Comparison of ENCODE assay signal across 19 cellular contexts in genomic region chr9:86047361-86047760, GRCh38. TPM values are rescaled to one million over a fixed set of nuclear protein-coding genes. Genes with fewer than 3 reads are reported as not detected.
A peak's percentile ranks its signal among the peaks of the same experiment; 100 is the strongest.
DNase-seq lines count a peak whose midpoint lies in the region; ATAC-seq and TF ChIP-seq lines count a peak whose summit lies in the region.
"Had no signal": no experiment of that assay in that cellular context is flagged by ENCODE, and none has a peak within 500 bp of the region (broad histone marks: within the 10 kb centered on the region; RNA-seq: fewer than 3 reads in every experiment).

No MANE protein-coding gene starts in this region.

- no peak for TF ChIP-seq POLR2A in sigmoid colon (IDR thresholded peaks at IDR 0.05)

- H3K36me3 ChIP-seq in ectodermal cell (ENCODE audit: control insufficient read depth, insufficient read depth, low read length) (no peaks in the 10 kb centered on the region), neuronal stem cell (replicated peaks in 1 of 2; ENCODE audit: control insufficient read depth in 2 of 2, insufficient read depth in 2 of 2, low read length in 2 of 2) (peaks cover 9 to 56% of the 10 kb centered on the region in 2 donors), smooth muscle cell (ENCODE audit: low read depth) (no peaks in the 10 kb centered on the region), sigmoid colon (no peaks in the 10 kb centered on the region)

- H3T11ph ChIP-seq in H9 (ENCODE audit: low read length), result no peak overlapping the region

- no peak overlapping the region for H2BK5ac ChIP-seq in H9 (ENCODE audit: insufficient read length, low read length)
- H2BK5ac ChIP-seq in neuronal stem cell (ENCODE audit: low read length), result peak overlapping the region; percentile 26

- H3K27ac ChIP-seq in H9 (ENCODE audit: insufficient read length, low read depth, low read length) (no peak overlapping the region), VCaP (peak overlapping the region; percentile 99), ectodermal cell (ENCODE audit: insufficient read depth, low read depth, low read length, poor library complexity, severe bottlenecking) (peak overlapping the region; percentile 16), neuronal stem cell (replicated peaks; ENCODE audit: low read length) (no peak overlapping the region), smooth muscle cell (ENCODE audit: low read depth) (no peak overlapping the region), sigmoid colon (no peak overlapping the region)
- H3K27ac ChIP-seq: A549, HL-60 had no signal

- no peaks in the 10 kb centered on the region for H3K79me1 ChIP-seq in H9 (ENCODE audit: insufficient read depth, low read depth, low read length, poor library complexity, severe bottlenecking)
- H3K79me1 ChIP-seq in neuronal stem cell (ENCODE audit: low read depth, low read length), result peaks cover 3% of the 10 kb centered on the region

- H2BK15ac ChIP-seq in H9 (ENCODE audit: low read depth, low read length), result no peak overlapping the region
- no peak overlapping the region for H2BK15ac ChIP-seq in neuronal stem cell (ENCODE audit: low read length)

- H3K36me3 Mint-ChIP-seq in H9 (ENCODE audit: insufficient read depth in 1 of 3, low read depth in 3 of 3), result peaks cover 0 to 6% (median 0%) of the 10 kb centered on the region in 3 experiments; a peak in 3 of 7 replicates
- H3K36me3 Mint-ChIP-seq: CD4-positive, alpha-beta memory T cell had no signal

- H4K20me1 ChIP-seq in H9 (ENCODE audit: control insufficient read depth, insufficient read depth, insufficient read length) (no peaks in the 10 kb centered on the region), smooth muscle cell (ENCODE audit: low read depth) (no peaks in the 10 kb centered on the region)

- H2BK120ac ChIP-seq in H9 (ENCODE audit: low read depth, low read length, poor library complexity, severe bottlenecking) (no peak overlapping the region), neuronal stem cell (ENCODE audit: low read depth, low read length) (no peak overlapping the region)

- H3K4ac ChIP-seq in H9 (ENCODE audit: low read depth, low read length) (no peak overlapping the region), neuronal stem cell (ENCODE audit: low read length) (no peak overlapping the region)

- H3K79me2 ChIP-seq in H9 (ENCODE audit: insufficient read depth, low read length) (no peaks in the 10 kb centered on the region), smooth muscle cell (ENCODE audit: low read depth) (no peaks in the 10 kb centered on the region)

- no peak overlapping the region for H3K27ac Mint-ChIP-seq in H9
- H3K27ac Mint-ChIP-seq: CD14-positive monocyte had no signal

- no peaks in the 10 kb centered on the region for H3K9me3 Mint-ChIP-seq in H9
- H3K9me3 Mint-ChIP-seq: CD14-positive monocyte had no signal

- H2BK12ac ChIP-seq in H9 (ENCODE audit: insufficient read length, low read depth, low read length), result no peak overlapping the region
- H2BK12ac ChIP-seq in neuronal stem cell (ENCODE audit: low read length), result no peak overlapping the region

- no peak overlapping the region for H2AK5ac ChIP-seq in H9 (ENCODE audit: insufficient read length, low read length)
- no peak overlapping the region for H2AK5ac ChIP-seq in neuronal stem cell (ENCODE audit: low read depth, low read length)

- no peaks in the 10 kb centered on the region for H3K27me3 Mint-ChIP-seq in H9 (ENCODE audit: low read depth)

- H3K4me2 ChIP-seq in H9 (ENCODE audit: insufficient read depth, insufficient read length, low read length) (no peak overlapping the region), neuronal stem cell (ENCODE audit: insufficient read depth, low read length, poor library complexity, severe bottlenecking) (no peak overlapping the region), smooth muscle cell (no peak overlapping the region)
- H3K4me2 ChIP-seq: A549 had no signal

- no peaks in the 10 kb centered on the region for H3K4me1 Mint-ChIP-seq in H9
- H3K4me1 Mint-ChIP-seq: CD14-positive monocyte; CD4-positive, alpha-beta memory T cell had no signal

- no peak overlapping the region for H3K18ac ChIP-seq in H9 (ENCODE audit: insufficient read length, low read depth, low read length)
- H3K18ac ChIP-seq in neuronal stem cell (ENCODE audit: low read length), result peak overlapping the region; percentile 65

- H3K27me3 ChIP-seq in H9 (ENCODE audit: insufficient read depth, low read length) (no peaks in the 10 kb centered on the region), ectodermal cell (ENCODE audit: control insufficient read depth, insufficient read depth, low read length, poor library complexity, severe bottlenecking) (no peaks in the 10 kb centered on the region), neuronal stem cell (ENCODE audit: control insufficient read depth in 3 of 3, insufficient read depth in 3 of 3, low read depth in 1 of 3, low read length in 3 of 3) (no peaks in the 10 kb centered on the region), smooth muscle cell (ENCODE audit: low read depth) (no peaks in the 10 kb centered on the region), sigmoid colon (no peaks in the 10 kb centered on the region)

- WGBS in H9 (ENCODE audit: extremely low coverage, insufficient read length, low lambda C conversion rate), result no CpG with 5 or more reads among the region's 13 CpGs
- WGBS in ectodermal cell, 2 experiments, result 96 to 99% methylated on average over 13 of the region's 13 CpGs
- no CpG with 5 or more reads among the region's 13 CpGs for WGBS in neuronal stem cell (ENCODE audit: extremely low coverage in 2 of 2, insufficient read length in 2 of 2, insufficient replicate concordance in 1 of 2), 2 donors
- 95% methylated on average over 13 of the region's 13 CpGs for WGBS in smooth muscle cell (ENCODE audit: low lambda C conversion rate)
- WGBS in sigmoid colon, 2 donors, result 91 to 94% methylated on average over 13 of the region's 13 CpGs

- H3K9ac ChIP-seq in H9 (ENCODE audit: extremely low read depth, insufficient read length, low read length), result no peak overlapping the region
- H3K9ac ChIP-seq in neuronal stem cell (ENCODE audit: low read depth, low read length, poor library complexity), result no peak overlapping the region
- no peak overlapping the region for H3K9ac ChIP-seq in smooth muscle cell (ENCODE audit: low read depth)

- H3K23ac ChIP-seq in H9 (ENCODE audit: insufficient read length, low read depth, low read length) (no peak overlapping the region), neuronal stem cell (ENCODE audit: low read depth, low read length, poor library complexity) (peak overlapping the region; percentile 57)

- H2AFZ ChIP-seq in H9 (ENCODE audit: low read length) (no peak overlapping the region), neuronal stem cell (ENCODE audit: low read length) (no peak overlapping the region), smooth muscle cell (ENCODE audit: low read depth) (no peak overlapping the region)

- no peak overlapping the region for H3K4me3 Mint-ChIP-seq in H9
- H3K4me3 Mint-ChIP-seq: CD4-positive, alpha-beta memory T cell had no signal

- no peak for DNase-seq in H9
- DNase-seq in neuronal stem cell (ENCODE audit: low spot score), result no peak
- DNase-seq in activated CD4-positive, alpha-beta T cell treated with anti-CD3 and anti-CD28 coated beads, Interleukin-2, amount 50 U/mL, for 4 hours, result no peak
- DNase-seq in smooth muscle cell (lab: John Stamatoyannopoulos, UW; ENCODE audit: unreplicated experiment), result no peak
- DNase-seq in sigmoid colon, result no peak
- DNase-seq: AML-193; Calu3; CD4-positive, alpha-beta memory T cell; DND-41; EL; GOT3; H7 had no signal

- no peaks in the 10 kb centered on the region for H3F3A ChIP-seq in smooth muscle cell (ENCODE audit: low read depth)

- H4K91ac ChIP-seq in H9 (ENCODE audit: insufficient read length, low read depth, low read length) (no peak overlapping the region), neuronal stem cell (ENCODE audit: low read depth, low read length, poor library complexity) (no peak overlapping the region)

- H4K8ac ChIP-seq in H9 (replicated peaks; ENCODE audit: insufficient read length, low read depth, low read length), result no peak overlapping the region
- H4K8ac ChIP-seq in neuronal stem cell (ENCODE audit: low read depth, low read length), result no peak overlapping the region

- TF ChIP-seq EP300 in sigmoid colon (IDR thresholded peaks at IDR 0.05), result no peak

- no peak overlapping the region for H2BK20ac ChIP-seq in H9 (ENCODE audit: low read depth, low read length, poor library complexity, severe bottlenecking)

- H3K4me1 ChIP-seq in H9 (ENCODE audit: insufficient read depth, low read length) (no peaks in the 10 kb centered on the region), ectodermal cell (ENCODE audit: control insufficient read depth, insufficient read depth, low read length) (no peaks in the 10 kb centered on the region), neuronal stem cell (ENCODE audit: control insufficient read depth in 2 of 2, insufficient read depth in 1 of 2, low read depth in 1 of 2, low read length in 2 of 2) (peaks cover 0 to 4% of the 10 kb centered on the region in 2 donors), smooth muscle cell (ENCODE audit: low read depth) (no peaks in the 10 kb centered on the region), sigmoid colon (no peaks in the 10 kb centered on the region)
- H3K4me1 ChIP-seq: A549 had no signal

- H3K14ac ChIP-seq in H9 (ENCODE audit: insufficient read depth, low read length), result peak overlapping the region; percentile 70; the same call in 1 of the 2 replicates
- H3K14ac ChIP-seq in neuronal stem cell (ENCODE audit: low read length), result no peak overlapping the region

- intact Hi-C loops in sigmoid colon (cut with DNase I), result no loop called here

- H4K5ac ChIP-seq in H9 (ENCODE audit: insufficient read length, low read depth, low read length), result no peak overlapping the region

- no peak overlapping the region for H3K56ac ChIP-seq in H9 (ENCODE audit: insufficient read length, low read depth, low read length)

- ATAC-seq in esophagus mucosa, result no peak
- ATAC-seq: GM12878 had no signal

- H3K4me3 ChIP-seq in ectodermal cell (ENCODE audit: insufficient read depth, low read depth, low read length), result no peak overlapping the region
- no peak overlapping the region for H3K4me3 ChIP-seq in neuronal stem cell (ENCODE audit: low read length in 2 of 2)
- no peak overlapping the region for H3K4me3 ChIP-seq in smooth muscle cell
- H3K4me3 ChIP-seq in sigmoid colon, result no peak overlapping the region
- H3K4me3 ChIP-seq: A549, GM12878 had no signal

- TF ChIP-seq CTCF in H9 (conservative IDR thresholded peaks at IDR 0.05), result no peak
- no peak; the same call in 1 of the 2 replicates for TF ChIP-seq CTCF in VCaP (conservative IDR thresholded peaks at IDR 0.05)
- no peak for TF ChIP-seq CTCF in smooth muscle cell (IDR thresholded peaks at IDR 0.05; ENCODE audit: borderline replicate concordance, insufficient read depth, poor library complexity, severe bottlenecking)
- no peak for TF ChIP-seq CTCF in sigmoid colon (IDR thresholded peaks at IDR 0.05)

- no peaks in the 10 kb centered on the region for H3K9me3 ChIP-seq in H9 (ENCODE audit: control insufficient read depth, low read depth, low read length)
- H3K9me3 ChIP-seq in ectodermal cell (ENCODE audit: control insufficient read depth, low read length), result no peaks in the 10 kb centered on the region
- no peaks in the 10 kb centered on the region for H3K9me3 ChIP-seq in neuronal stem cell (replicated peaks in 1 of 2; ENCODE audit: control insufficient read depth in 2 of 2, insufficient read depth in 1 of 2, low read depth in 1 of 2, low read length in 2 of 2)
- H3K9me3 ChIP-seq in smooth muscle cell (replicated peaks; ENCODE audit: low read depth), result no peaks in the 10 kb centered on the region
- no peaks in the 10 kb centered on the region for H3K9me3 ChIP-seq in sigmoid colon
- H3K9me3 ChIP-seq: A549 had no signal

- no peaks in the 10 kb centered on the region for H3K23me2 ChIP-seq in H9 (ENCODE audit: insufficient read length, low read depth, low read length, poor library complexity, severe bottlenecking)

RNA-seq across cellular contexts. Expression of gene GOLM1, which starts 52.0 kb away (rescaled TPM):
- total RNA-seq in H9 (2021) (71.0 and 71.6 TPM in 2 replicates), esophagus mucosa (3.7 TPM), smooth muscle cell (36.2 and 45.6 TPM in 2 replicates), sigmoid colon (10 to 100 TPM in 3 of 4 donors, 1 to 10 TPM in 1; 9.2 to 14.3 (median 13.2) TPM)
- polyA plus RNA-seq in ectodermal cell (2013, experiment 1 of 4), result 130 TPM
- 133 TPM for polyA plus RNA-seq in ectodermal cell (2013, experiment 2 of 4)
- 98.2 TPM for polyA plus RNA-seq in ectodermal cell (2013, experiment 3 of 4)
- 115 TPM for polyA plus RNA-seq in ectodermal cell (2013, experiment 4 of 4)
- polyA plus RNA-seq in neuronal stem cell (2013, experiment 1 of 2), result 79.9 TPM
- polyA plus RNA-seq in neuronal stem cell (2013, experiment 2 of 2), result 79.2 TPM
- polyA plus RNA-seq in smooth muscle cell (62.1 and 69.2 TPM in 2 replicates), sigmoid colon (100 to 1,000 TPM in 1 of 3 donors, 10 to 100 TPM in 2; 39.6 to 187 (median 42.5) TPM)
- total RNA-seq: CD4-positive, alpha-beta memory T cell had no signal

Comparison
In these comparisons a context has a peak if more than half of its experiments do, and no peak if none do; other contexts are left out.
1. H3K27ac ChIP-seq: peak in VCaP (single experiment) and ectodermal cell (single experiment); none in H9 (single experiment), neuronal stem cell (single experiment), smooth muscle cell (single experiment) and sigmoid colon (0 of 4).